ENCODE assay signal across 1 cellular context in genomic region chr5:140565780-140566095, GRCh38.
TF ChIP-seq lines count a peak whose summit lies in the region.

No MANE protein-coding gene starts in this region.

TF ChIP-seq in K562, 482 proteins besides CTCF, POLR2A, EP300 and RAD21:
- TF ChIP-seq CEBPB (tag; IDR thresholded peaks at IDR 0.05), result peak; percentile 28; the same call in 1 of the 2 replicates
- TF ChIP-seq RBM15 (IDR thresholded peaks at IDR 0.05; ENCODE audit: insufficient read depth, low read length), result no peak
